In the genomic region with DNA sequence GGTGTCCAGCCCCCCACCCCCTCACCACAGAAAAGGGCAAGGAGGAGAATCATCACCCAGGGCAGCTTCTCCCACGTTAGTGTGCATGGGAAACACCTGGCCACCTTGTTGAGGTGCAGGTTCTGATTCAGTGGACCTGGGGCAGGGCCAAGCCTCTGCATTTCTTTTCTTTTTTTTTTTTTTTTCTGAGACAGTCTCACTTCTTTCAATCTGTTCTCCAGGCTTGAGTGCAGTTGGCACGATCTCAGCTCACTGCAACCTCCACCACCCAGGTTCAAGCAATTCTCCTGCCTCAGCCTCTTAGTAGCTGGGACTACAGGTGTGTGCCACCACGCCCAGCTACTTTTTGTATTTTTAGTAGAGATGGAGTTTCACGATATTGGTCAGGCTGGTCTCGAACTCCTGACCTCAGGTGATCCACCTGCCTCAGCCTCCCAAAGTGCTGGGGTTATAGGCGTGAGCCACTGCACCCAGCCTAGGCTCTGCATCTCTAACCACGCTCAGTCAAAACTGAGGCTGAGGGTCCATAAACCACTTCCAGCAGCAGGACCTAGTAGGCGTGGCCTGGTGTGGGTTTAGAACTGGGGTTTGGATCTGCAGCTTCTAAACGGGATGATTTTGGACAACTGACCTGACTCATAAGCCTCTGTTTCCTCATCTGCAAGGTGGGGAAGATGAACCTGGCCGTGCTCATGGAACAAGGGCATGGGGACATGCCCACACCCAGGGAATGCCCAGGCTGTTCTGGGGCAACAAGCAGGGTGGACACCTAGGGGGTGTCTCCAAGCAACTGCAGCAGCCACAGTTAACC, we compare ENCODE assay signal across 18 cellular contexts. TPM values are rescaled to one million over a fixed set of nuclear protein-coding genes. Genes with fewer than 3 reads are reported as not detected.
DNase-seq lines count a peak whose midpoint lies in the region; ATAC-seq, FAIRE-seq and TF ChIP-seq lines count a peak whose summit lies in the region.
"Had no signal": no experiment of that assay in that cellular context is flagged by ENCODE, and none has a peak within 500 bp of the region (broad histone marks: within the 10 kb centered on the region; RNA-seq: fewer than 3 reads in every experiment).

No MANE protein-coding gene starts in this region.

- ATAC-seq in activated naive CD8-positive, alpha-beta T cell treated with anti-CD3 and anti-CD28 coated beads, Interleukin-2, amount 10 ng/mL, durations not matched to agents 7 days and 5 days (ENCODE audit: low read depth) = peak; percentile 9
- no peak for ATAC-seq in activated naive CD8-positive, alpha-beta T cell treated with anti-CD3 and anti-CD28 coated beads, Interleukin-2, amount 50 U/mL, for 24 hours
- no peak for ATAC-seq in upper lobe of right lung
- ATAC-seq: HCT116 had no signal

- TF ChIP-seq CTCF in upper lobe of right lung (IDR thresholded peaks at IDR 0.05) = no peak
- no peak for TF ChIP-seq CTCF in endothelial cell (IDR thresholded peaks at IDR 0.05; ENCODE audit: unreplicated experiment)

- no peak for FAIRE-seq in HTR-8/SVneo (lab: Jason Lieb, UNC)
- FAIRE-seq: GM18507 had no signal

- H3K4me3 Mint-ChIP-seq in activated naive CD8-positive, alpha-beta T cell treated with anti-CD3 and anti-CD28 coated beads, Interleukin-2, amount 10 ng/mL, durations not matched to agents 7 days and 5 days = peak overlapping the region; percentile 35
- H3K4me3 Mint-ChIP-seq in activated naive CD8-positive, alpha-beta T cell treated with anti-CD3 and anti-CD28 coated beads, Interleukin-2, amount 50 U/mL, for 24 hours = no peak overlapping the region
- H3K4me3 Mint-ChIP-seq in endothelial cell (ENCODE audit: unreplicated experiment) = no peak overlapping the region
- H3K4me3 Mint-ChIP-seq: IgD-negative memory B cell had no signal

- DNase-seq in activated naive CD8-positive, alpha-beta T cell treated with anti-CD3 and anti-CD28 coated beads, Interleukin-2, amount 10 ng/mL, durations not matched to agents 7 days and 5 days = no peak
- no peak for DNase-seq in activated naive CD8-positive, alpha-beta T cell treated with anti-CD3 and anti-CD28 coated beads, Interleukin-2, amount 50 U/mL, for 24 hours
- peak; percentile 80 for DNase-seq in RPMI8226
- peak; percentile 85 for DNase-seq in mesenteric fat pad (ENCODE audit: low spot score)
- peak; percentile 11 for DNase-seq in upper lobe of right lung
- DNase-seq in endothelial cell (ENCODE audit: low spot score) = no peak
- no peak for DNase-seq in HTR-8/SVneo (ENCODE audit: insufficient read length, low spot score)
- DNase-seq: BE2C, DMS 273 treated with DMSO at 0.1 percent for 48 hours, MV-4-11, NCI-H1436, NCI-H2029 treated with DMSO at 0.1 percent for 48 hours had no signal

- H3K27ac ChIP-seq in upper lobe of right lung = no peak overlapping the region
- H3K27ac ChIP-seq: RWPE1, SJSA1 had no signal

- peaks cover 60% of the 10 kb centered on the region for H3K4me1 Mint-ChIP-seq in activated naive CD8-positive, alpha-beta T cell treated with anti-CD3 and anti-CD28 coated beads, Interleukin-2, amount 10 ng/mL, durations not matched to agents 7 days and 5 days
- peaks cover 20% of the 10 kb centered on the region for H3K4me1 Mint-ChIP-seq in activated naive CD8-positive, alpha-beta T cell treated with anti-CD3 and anti-CD28 coated beads, Interleukin-2, amount 50 U/mL, for 24 hours
- H3K4me1 Mint-ChIP-seq in endothelial cell (ENCODE audit: unreplicated experiment) = peaks cover 6% of the 10 kb centered on the region
- H3K4me1 Mint-ChIP-seq: IgD-negative memory B cell had no signal

- no peaks in the 10 kb centered on the region for H3K9me3 Mint-ChIP-seq in activated naive CD8-positive, alpha-beta T cell treated with anti-CD3 and anti-CD28 coated beads, Interleukin-2, amount 10 ng/mL, durations not matched to agents 7 days and 5 days
- H3K9me3 Mint-ChIP-seq in activated naive CD8-positive, alpha-beta T cell treated with anti-CD3 and anti-CD28 coated beads, Interleukin-2, amount 50 U/mL, for 24 hours = no peaks in the 10 kb centered on the region
- H3K9me3 Mint-ChIP-seq in endothelial cell (ENCODE audit: unreplicated experiment) = no peaks in the 10 kb centered on the region
- H3K9me3 Mint-ChIP-seq: IgD-negative memory B cell had no signal

- intact Hi-C loops in upper lobe of right lung (cut with DNase I) = no loop called here

- no peak overlapping the region for H3K4me3 ChIP-seq in upper lobe of right lung
- H3K4me3 ChIP-seq: SJSA1 had no signal

- H3K27me3 Mint-ChIP-seq in activated naive CD8-positive, alpha-beta T cell treated with anti-CD3 and anti-CD28 coated beads, Interleukin-2, amount 10 ng/mL, durations not matched to agents 7 days and 5 days = peaks cover 3% of the 10 kb centered on the region
- H3K27me3 Mint-ChIP-seq in activated naive CD8-positive, alpha-beta T cell treated with anti-CD3 and anti-CD28 coated beads, Interleukin-2, amount 50 U/mL, for 24 hours = no peaks in the 10 kb centered on the region
- peaks cover 9% of the 10 kb centered on the region for H3K27me3 Mint-ChIP-seq in endothelial cell (ENCODE audit: unreplicated experiment)

- H3K4me1 ChIP-seq in upper lobe of right lung = peaks cover 20% of the 10 kb centered on the region
- H3K4me1 ChIP-seq: BE2C had no signal

- H3K36me3 Mint-ChIP-seq in activated naive CD8-positive, alpha-beta T cell treated with anti-CD3 and anti-CD28 coated beads, Interleukin-2, amount 10 ng/mL, durations not matched to agents 7 days and 5 days = no peaks in the 10 kb centered on the region
- H3K36me3 Mint-ChIP-seq in activated naive CD8-positive, alpha-beta T cell treated with anti-CD3 and anti-CD28 coated beads, Interleukin-2, amount 50 U/mL, for 24 hours (ENCODE audit: low read depth) = no peaks in the 10 kb centered on the region
- no peaks in the 10 kb centered on the region for H3K36me3 Mint-ChIP-seq in endothelial cell (ENCODE audit: low read depth, unreplicated experiment)

- no peaks in the 10 kb centered on the region for H3K36me3 ChIP-seq in upper lobe of right lung
- H3K36me3 ChIP-seq: BE2C, SJSA1 had no signal

- H3K9me3 ChIP-seq in upper lobe of right lung = no peaks in the 10 kb centered on the region
- H3K9me3 ChIP-seq: BE2C had no signal

- POLR2A ChIA-PET in activated naive CD8-positive, alpha-beta T cell treated with anti-CD3 and anti-CD28 coated beads, Interleukin-2, amount 10 ng/mL, durations not matched to agents 7 days and 5 days (lab: Charles Lee) = interaction anchor here (0.7 to 2.2 kb wide), 12 partner anchors 10 to 270 kb away, joined by 3 to 10 read pairs (median 4); a partner anchor contains a TSS

- peak overlapping the region; percentile 87 for H3K27ac Mint-ChIP-seq in activated naive CD8-positive, alpha-beta T cell treated with anti-CD3 and anti-CD28 coated beads, Interleukin-2, amount 10 ng/mL, durations not matched to agents 7 days and 5 days
- no peak overlapping the region for H3K27ac Mint-ChIP-seq in activated naive CD8-positive, alpha-beta T cell treated with anti-CD3 and anti-CD28 coated beads, Interleukin-2, amount 50 U/mL, for 24 hours
- no peak overlapping the region for H3K27ac Mint-ChIP-seq in endothelial cell (ENCODE audit: unreplicated experiment)
- H3K27ac Mint-ChIP-seq: IgD-negative memory B cell had no signal

- no peaks in the 10 kb centered on the region for H3K27me3 ChIP-seq in upper lobe of right lung
- H3K27me3 ChIP-seq: BE2C, SJSA1 had no signal

RNA-seq across cellular contexts. Expression of a gene that starts 0.7 kb away (rescaled TPM):
- under 1 TPM; 0.44 to 0.60 TPM for total RNA-seq in activated naive CD8-positive, alpha-beta T cell treated with anti-CD3 and anti-CD28 coated beads, Interleukin-2, amount 10 ng/mL, durations not matched to agents 7 days and 5 days
- total RNA-seq in mesenteric fat pad (1.4 TPM), upper lobe of right lung (not detected), endothelial cell (ENCODE audit: unreplicated experiment) (not detected)
- total RNA-seq: OCI-LY7, SJSA1 had no signal

RNA-seq across cellular contexts. Expression of a gene that starts 12.3 kb away (rescaled TPM):
- total RNA-seq in activated naive CD8-positive, alpha-beta T cell treated with anti-CD3 and anti-CD28 coated beads, Interleukin-2, amount 10 ng/mL, durations not matched to agents 7 days and 5 days = 1 to 10 TPM; 2.5 to 2.9 TPM
- total RNA-seq in mesenteric fat pad (0.19 TPM), upper lobe of right lung (1.8 TPM), endothelial cell (ENCODE audit: unreplicated experiment) (not detected)
- total RNA-seq: SJSA1 had no signal

RNA-seq across cellular contexts. Expression of a gene that starts 26.2 kb away (rescaled TPM):
- total RNA-seq in activated naive CD8-positive, alpha-beta T cell treated with anti-CD3 and anti-CD28 coated beads, Interleukin-2, amount 10 ng/mL, durations not matched to agents 7 days and 5 days = 10 to 100 TPM; 16.9 to 17.1 TPM
- total RNA-seq in mesenteric fat pad (40.4 TPM), upper lobe of right lung (16.6 TPM), endothelial cell (ENCODE audit: unreplicated experiment) (15.5 TPM)

RNA-seq across cellular contexts. Expression of a gene that starts 38.3 kb away (rescaled TPM):
- 100 to 1,000 TPM in 1 of 2 experiments, 10 to 100 TPM in 1; 97.7 to 103 TPM for total RNA-seq in activated naive CD8-positive, alpha-beta T cell treated with anti-CD3 and anti-CD28 coated beads, Interleukin-2, amount 10 ng/mL, durations not matched to agents 7 days and 5 days
- total RNA-seq in mesenteric fat pad = 68.3 TPM
- total RNA-seq in upper lobe of right lung = 59.8 TPM
- total RNA-seq in endothelial cell (ENCODE audit: unreplicated experiment) = 163 TPM

RNA-seq across cellular contexts. Expression of a gene that starts 45.9 kb away (rescaled TPM):
- total RNA-seq in activated naive CD8-positive, alpha-beta T cell treated with anti-CD3 and anti-CD28 coated beads, Interleukin-2, amount 10 ng/mL, durations not matched to agents 7 days and 5 days = 100 to 1,000 TPM in 1 of 2 experiments, 10 to 100 TPM in 1; 97.8 to 102 TPM
- total RNA-seq in mesenteric fat pad (116 TPM), upper lobe of right lung (156 TPM), endothelial cell (ENCODE audit: unreplicated experiment) (95.1 TPM)

Comparison
In these comparisons a context has a peak if more than half of its experiments do, and no peak if none do; other contexts are left out.
1. DNase-seq: peak in RPMI8226 (single experiment), mesenteric fat pad (single experiment) and upper lobe of right lung (single experiment); none in activated naive CD8-positive, alpha-beta T cell treated with anti-CD3 and anti-CD28 coated beads, Interleukin-2, amount 10 ng/mL, durations not matched to agents 7 days and 5 days (single experiment), activated naive CD8-positive, alpha-beta T cell treated with anti-CD3 and anti-CD28 coated beads, Interleukin-2, amount 50 U/mL, for 24 hours (single experiment), endothelial cell (single experiment) and HTR-8/SVneo (single experiment).